2 cellular contexts compared by ENCODE assay signal in the genomic region with DNA sequence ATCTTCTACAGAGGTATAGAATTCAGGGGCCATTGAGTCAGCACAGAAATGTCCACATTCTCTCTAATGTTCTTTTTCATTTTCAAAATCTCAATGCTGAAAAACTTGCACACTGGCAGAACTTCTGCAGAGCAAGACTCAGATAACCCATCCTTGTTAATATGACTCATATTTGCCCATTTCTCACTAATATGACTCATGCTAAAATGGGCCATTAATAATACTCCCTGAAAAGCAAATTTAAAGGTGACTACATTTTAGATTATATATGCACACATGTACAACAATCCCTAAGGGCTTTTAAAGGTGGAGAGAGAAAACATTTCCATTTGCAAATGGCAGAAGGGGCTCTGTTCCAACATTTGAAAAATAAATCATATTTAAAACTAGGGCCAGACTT.
TF ChIP-seq lines count a peak whose summit lies in the region.

No MANE protein-coding gene starts in this region.

TF ChIP-seq in endothelial cell of umbilical vein, 7 proteins besides CTCF, POLR2A, EP300 and RAD21:
- TF ChIP-seq POLR2AphosphoS5 (IDR thresholded peaks at IDR 0.05; ENCODE audit: insufficient read depth, low read depth, low read length), result no peak
- TF ChIP-seq FOS (IDR thresholded peaks at IDR 0.05; ENCODE audit: borderline replicate concordance, insufficient read depth, low read length), result peak; percentile 57
- TF ChIP-seq, protein P1, sequence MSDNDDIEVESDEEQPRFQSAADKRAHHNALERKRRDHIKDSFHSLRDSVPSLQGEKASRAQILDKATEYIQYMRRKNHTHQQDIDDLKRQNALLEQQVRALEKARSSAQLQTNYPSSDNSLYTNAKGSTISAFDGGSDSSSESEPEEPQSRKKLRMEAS (IDR thresholded peaks at IDR 0.05; ENCODE audit: insufficient read depth, insufficient read length), result no peak
- TF ChIP-seq GATA2 (IDR thresholded peaks at IDR 0.05; ENCODE audit: insufficient read depth, insufficient read length, low read depth, low read length), result no peak
- peak; percentile 46 for TF ChIP-seq JUN (IDR thresholded peaks at IDR 0.05; ENCODE audit: borderline replicate concordance, insufficient read depth, insufficient read length, low read depth)

TF ChIP-seq in HepG2, 621 proteins besides CTCF, POLR2A, EP300 and RAD21:
- no peak for TF ChIP-seq GATAD2A (CRISPR knock-in tag; IDR thresholded peaks at IDR 0.05)
- no peak for TF ChIP-seq GZF1 (CRISPR knock-in tag; IDR thresholded peaks at IDR 0.05)
- no peak for TF ChIP-seq FOXK1 (CRISPR knock-in tag; IDR thresholded peaks at IDR 0.05; ENCODE audit: borderline replicate concordance, low read depth)
- TF ChIP-seq ZNF773 (CRISPR knock-in tag; IDR thresholded peaks at IDR 0.05; ENCODE audit: borderline replicate concordance), result no peak
- TF ChIP-seq, protein P2, sequence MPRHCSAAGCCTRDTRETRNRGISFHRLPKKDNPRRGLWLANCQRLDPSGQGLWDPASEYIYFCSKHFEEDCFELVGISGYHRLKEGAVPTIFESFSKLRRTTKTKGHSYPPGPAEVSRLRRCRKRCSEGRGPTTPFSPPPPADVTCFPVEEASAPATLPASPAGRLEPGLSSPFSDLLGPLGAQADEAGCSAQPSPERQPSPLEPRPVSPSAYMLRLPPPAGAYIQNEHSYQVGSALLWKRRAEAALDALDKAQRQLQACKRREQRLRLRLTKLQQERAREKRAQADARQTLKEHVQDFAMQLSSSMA (CRISPR knock-in tag; IDR thresholded peaks at IDR 0.05), result no peak
- no peak for TF ChIP-seq ZNF709 (CRISPR knock-in tag; IDR thresholded peaks at IDR 0.05)
- no peak for TF ChIP-seq ZBTB3 (CRISPR knock-in tag; IDR thresholded peaks at IDR 0.05; ENCODE audit: borderline replicate concordance, low read depth)
- TF ChIP-seq, protein P3, sequence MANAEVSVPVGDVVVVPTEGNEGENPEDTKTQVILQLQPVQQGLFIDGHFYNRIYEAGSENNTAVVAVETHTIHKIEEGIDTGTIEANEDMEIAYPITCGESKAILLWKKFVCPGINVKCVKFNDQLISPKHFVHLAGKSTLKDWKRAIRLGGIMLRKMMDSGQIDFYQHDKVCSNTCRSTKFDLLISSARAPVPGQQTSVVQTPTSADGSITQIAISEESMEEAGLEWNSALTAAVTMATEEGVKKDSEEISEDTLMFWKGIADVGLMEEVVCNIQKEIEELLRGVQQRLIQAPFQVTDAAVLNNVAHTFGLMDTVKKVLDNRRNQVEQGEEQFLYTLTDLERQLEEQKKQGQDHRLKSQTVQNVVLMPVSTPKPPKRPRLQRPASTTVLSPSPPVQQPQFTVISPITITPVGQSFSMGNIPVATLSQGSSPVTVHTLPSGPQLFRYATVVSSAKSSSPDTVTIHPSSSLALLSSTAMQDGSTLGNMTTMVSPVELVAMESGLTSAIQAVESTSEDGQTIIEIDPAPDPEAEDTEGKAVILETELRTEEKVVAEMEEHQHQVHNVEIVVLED (CRISPR knock-in tag; IDR thresholded peaks at IDR 0.05; ENCODE audit: borderline replicate concordance), result no peak
- TF ChIP-seq PCBP1 (IDR thresholded peaks at IDR 0.05; ENCODE audit: borderline replicate concordance, low read depth, low read length), result no peak
- TF ChIP-seq, protein P4, sequence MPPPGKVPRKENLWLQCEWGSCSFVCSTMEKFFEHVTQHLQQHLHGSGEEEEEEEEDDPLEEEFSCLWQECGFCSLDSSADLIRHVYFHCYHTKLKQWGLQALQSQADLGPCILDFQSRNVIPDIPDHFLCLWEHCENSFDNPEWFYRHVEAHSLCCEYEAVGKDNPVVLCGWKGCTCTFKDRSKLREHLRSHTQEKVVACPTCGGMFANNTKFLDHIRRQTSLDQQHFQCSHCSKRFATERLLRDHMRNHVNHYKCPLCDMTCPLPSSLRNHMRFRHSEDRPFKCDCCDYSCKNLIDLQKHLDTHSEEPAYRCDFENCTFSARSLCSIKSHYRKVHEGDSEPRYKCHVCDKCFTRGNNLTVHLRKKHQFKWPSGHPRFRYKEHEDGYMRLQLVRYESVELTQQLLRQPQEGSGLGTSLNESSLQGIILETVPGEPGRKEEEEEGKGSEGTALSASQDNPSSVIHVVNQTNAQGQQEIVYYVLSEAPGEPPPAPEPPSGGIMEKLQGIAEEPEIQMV (CRISPR knock-in tag; IDR thresholded peaks at IDR 0.05; ENCODE audit: low read depth), result no peak
- TF ChIP-seq SOX5 (CRISPR knock-in tag; IDR thresholded peaks at IDR 0.05; ENCODE audit: borderline replicate concordance), result no peak
- TF ChIP-seq, protein P5, sequence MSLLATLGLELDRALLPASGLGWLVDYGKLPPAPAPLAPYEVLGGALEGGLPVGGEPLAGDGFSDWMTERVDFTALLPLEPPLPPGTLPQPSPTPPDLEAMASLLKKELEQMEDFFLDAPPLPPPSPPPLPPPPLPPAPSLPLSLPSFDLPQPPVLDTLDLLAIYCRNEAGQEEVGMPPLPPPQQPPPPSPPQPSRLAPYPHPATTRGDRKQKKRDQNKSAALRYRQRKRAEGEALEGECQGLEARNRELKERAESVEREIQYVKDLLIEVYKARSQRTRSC (CRISPR knock-in tag; IDR thresholded peaks at IDR 0.05; ENCODE audit: low read depth), result no peak
- TF ChIP-seq NFKB2 (CRISPR knock-in tag; IDR thresholded peaks at IDR 0.05; ENCODE audit: borderline replicate concordance), result no peak
- no peak for TF ChIP-seq ZNF333 (CRISPR knock-in tag; IDR thresholded peaks at IDR 0.05; ENCODE audit: borderline replicate concordance)
- no peak for TF ChIP-seq ETV5 (CRISPR knock-in tag; IDR thresholded peaks at IDR 0.05; ENCODE audit: borderline replicate concordance)
